8 cellular contexts compared by ENCODE assay signal in genomic region chr4:25180524-25181131, GRCh38. TPM values are rescaled to one million over a fixed set of nuclear protein-coding genes. Genes with fewer than 3 reads are reported as not detected.
DNase-seq lines count a peak whose midpoint lies in the region; ATAC-seq and TF ChIP-seq lines count a peak whose summit lies in the region.

No MANE protein-coding gene starts in this region.

- POLR2A ChIA-PET in AG04449 (lab: Yijun Ruan, JAX), result no interaction called here

- DNase-seq in AG04449 (ENCODE audit: low read depth, low spot score), result no peak
- DNase-seq in NB4 (ENCODE audit: low read depth), result peak; percentile 89
- DNase-seq in activated CD4-positive, alpha-beta T cell treated with anti-CD3 and anti-CD28 coated beads, Interleukin-2, amount 50 U/mL, for 4 hours, result peak; percentile 7 to 16
- no peak for DNase-seq in heart left ventricle
- peak; percentile 13 for DNase-seq in stimulated activated CD4-positive, alpha-beta T cell treated with anti-CD3 and anti-CD28 coated beads, Interleukin-4, amount 100 ng/mL, for 1 hour

- intact Hi-C loops in heart left ventricle (cut with DNase I), result loop anchor here in 4 of 10 donors (5.0 to 10.0 kb wide), 3 partner anchors 114 to 187 kb away; no protein-coding TSS in a partner anchor

- no peaks in the 10 kb centered on the region for H3K36me3 ChIP-seq in heart left ventricle

- CTCF ChIA-PET in AG04449 (lab: Yijun Ruan, JAX), result interaction anchor here (0.7 to 5.8 kb wide), 12 partner anchors 12 to 187 kb away, joined by 3 to 81 read pairs (median 4); partner anchors contain the start of gene ZCCHC4

- TF ChIP-seq CTCF in AG04449 (IDR thresholded peaks at IDR 0.05; ENCODE audit: insufficient read depth, low read length, missing control alignments) (peak; percentile 56), GM12873 (IDR thresholded peaks at IDR 0.05; ENCODE audit: insufficient read depth, low read depth, low read length, missing control alignments) (peak; percentile 73), NB4 (IDR thresholded peaks at IDR 0.05; ENCODE audit: low read depth, low read length) (peak; percentile 78), heart left ventricle (IDR thresholded peaks at IDR 0.05) (peak; percentile 28 to 64 (median 51))

- WGBS in heart left ventricle, 4 donors, result 61 to 72% (median 69%) methylated on average over 3 of the region's 3 CpGs

- H3K4me3 ChIP-seq in AG04449 (ENCODE audit: low read depth, low read length), result no peak overlapping the region
- H3K4me3 ChIP-seq in NB4 (ENCODE audit: low read depth, low read length), result no peak overlapping the region
- no peak overlapping the region for H3K4me3 ChIP-seq in heart left ventricle

- H3K4me1 ChIP-seq in heart left ventricle, result no peaks in the 10 kb centered on the region

- H3K27me3 ChIP-seq in heart left ventricle, result no peaks in the 10 kb centered on the region

- no peaks in the 10 kb centered on the region for H3K9me3 ChIP-seq in heart left ventricle

- TF ChIP-seq POLR2A in NB4 (IDR thresholded peaks at IDR 0.05; ENCODE audit: extremely low read depth, insufficient read length) (no peak), heart left ventricle (IDR thresholded peaks at IDR 0.05) (no peak)

- ATAC-seq in HG02588 (IDR thresholded peaks at IDR 0.05; ENCODE audit: unreplicated experiment), result peak; percentile 84
- ATAC-seq in heart left ventricle, result peak in 3 of 4 donors; percentile 55 to 69 (median 62)
- ATAC-seq in GM19035 (IDR thresholded peaks at IDR 0.05; ENCODE audit: unreplicated experiment), result no peak

- H3K27ac ChIP-seq in heart left ventricle, result no peak overlapping the region

RNA-seq across cellular contexts. Expression of gene SEPSECS, which starts 20.4 kb away (rescaled TPM):
- total RNA-seq in heart left ventricle, result 1 to 10 TPM; 3.2 to 7.6 (median 6.2) TPM
- polyA plus RNA-seq in heart left ventricle, result 1 to 10 TPM; 2.0 to 2.6 TPM

RNA-seq across cellular contexts. Expression of gene PI4K2B, which starts 53.2 kb away (rescaled TPM):
- total RNA-seq in heart left ventricle, result 1 to 10 TPM; 1.3 to 6.8 (median 2.6) TPM
- 1 to 10 TPM; 1.4 to 4.3 TPM for polyA plus RNA-seq in heart left ventricle

Comparison
In these comparisons a context has a peak if more than half of its experiments do, and no peak if none do; other contexts are left out.
1. DNase-seq: peak in NB4 (single experiment), activated CD4-positive, alpha-beta T cell treated with anti-CD3 and anti-CD28 coated beads, Interleukin-2, amount 50 U/mL, for 4 hours (2 of 2) and stimulated activated CD4-positive, alpha-beta T cell treated with anti-CD3 and anti-CD28 coated beads, Interleukin-4, amount 100 ng/mL, for 1 hour (single experiment); none in AG04449 (single experiment) and heart left ventricle (0 of 5).
2. Peak in every context shown above with its lines, with median percentiles within 50 percentile points of each other: CTCF ChIP-seq.